ENCODE assay signal across 19 cellular contexts in the genomic region with DNA sequence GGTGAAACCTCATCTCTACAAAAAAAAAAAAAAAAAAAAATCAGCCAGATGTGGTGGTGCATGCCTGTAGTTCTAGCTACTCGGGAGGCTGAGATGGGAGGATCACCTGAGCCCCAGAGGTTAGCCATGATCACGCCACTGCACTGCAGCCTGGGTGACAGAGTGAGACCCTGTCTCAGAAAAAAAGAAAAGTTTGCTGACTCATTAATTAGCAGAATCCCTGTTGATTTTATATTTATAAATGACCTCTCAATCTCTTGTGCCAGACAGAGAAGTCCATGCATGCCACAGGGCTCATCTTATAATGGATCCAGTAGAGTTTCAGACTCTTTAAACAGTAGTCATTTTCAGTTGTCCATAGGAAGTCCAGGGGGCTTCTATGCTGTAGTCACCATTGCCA. TPM values are rescaled to one million over a fixed set of nuclear protein-coding genes. Genes with fewer than 3 reads are reported as not detected.
DNase-seq lines count a peak whose midpoint lies in the region; TF ChIP-seq lines count a peak whose summit lies in the region.
"Had no signal": no experiment of that assay in that cellular context is flagged by ENCODE, and none has a peak within 500 bp of the region (broad histone marks: within the 10 kb centered on the region; RNA-seq: fewer than 3 reads in every experiment).

No MANE protein-coding gene starts in this region.

- H3K4me3 ChIP-seq in A673 (ENCODE audit: low read depth, low read length, poor library complexity, severe bottlenecking) = no peak overlapping the region
- H3K4me3 ChIP-seq in SK-N-MC = no peak overlapping the region
- H3K4me3 ChIP-seq: BLaER1 treated with 17β-estradiol and CSF1 and Interleukin-3, amounts not matched to agents 10 nM and 100 nM; GM23338 had no signal

- H3K36me3 ChIP-seq in A673 (ENCODE audit: insufficient read depth, low read length, poor library complexity, severe bottlenecking) = peaks cover 98% of the 10 kb centered on the region
- H3K36me3 ChIP-seq in SK-N-MC (ENCODE audit: insufficient read depth, low read length) = peaks cover 95% of the 10 kb centered on the region
- H3K36me3 ChIP-seq: BE2C had no signal

- H3K9ac ChIP-seq in SK-N-MC (ENCODE audit: insufficient read length) = no peak overlapping the region
- H3K9ac ChIP-seq: BLaER1 treated with 17β-estradiol and CSF1 and Interleukin-3, amounts not matched to agents 10 nM and 100 nM had no signal

- TF ChIP-seq CTCF in A673 (conservative IDR thresholded peaks at IDR 0.05; ENCODE audit: low read depth, low read length) = no peak

- H3K9me3 ChIP-seq in A673 (ENCODE audit: low read depth, low read length, poor library complexity, severe bottlenecking) (no peaks in the 10 kb centered on the region), SK-N-MC (ENCODE audit: low read depth, low read length) (no peaks in the 10 kb centered on the region)
- H3K9me3 ChIP-seq: BE2C had no signal

- CTCF ChIA-PET in A673 (lab: Charles Lee) = no interaction called here

- POLR2A ChIA-PET in A673 (lab: Charles Lee; ENCODE audit: low non-redundant PET) = no interaction called here

- H3K27ac ChIP-seq in A673 (ENCODE audit: low read depth, low read length, poor library complexity, severe bottlenecking) (peak overlapping the region; percentile 37), SK-N-MC (peak overlapping the region; percentile 54; the same call in 1 of the 2 replicates)
- H3K27ac ChIP-seq: BLaER1 treated with 17β-estradiol and CSF1 and Interleukin-3, amounts not matched to agents 10 nM and 100 nM had no signal

- DNase-seq in A673 (ENCODE audit: low spot score) = no peak
- DNase-seq in SK-N-MC (ENCODE audit: low read depth, low spot score) = no peak
- no peak for DNase-seq in KG1 (lab: John Stamatoyannopoulos, UW)
- DNase-seq in DMS 273 (lab: John Stamatoyannopoulos, UW; ENCODE audit: unreplicated experiment) = no peak
- DNase-seq: ACHN; AML-193; BE2C; CD4-positive, alpha-beta T cell; CD8-positive, alpha-beta memory T cell; DMS53; DMS79 treated with DMSO at 0.1 percent for 48 hours; GF-D8; H9 had no signal

- BruUV-seq in A673 (replicated peaks; lab: Mats Ljungman, UMichigan) = no TSS peak

- H3K4me1 ChIP-seq in A673 (ENCODE audit: insufficient read depth, low read length, poor library complexity, severe bottlenecking) = peaks cover 8% of the 10 kb centered on the region

- intact Hi-C loops in A673 (cut with micrococcal nuclease; ENCODE audit: unreplicated experiment) = no loop called here

- no peaks in the 10 kb centered on the region for H3K27me3 ChIP-seq in A673 (replicated peaks; ENCODE audit: insufficient read depth, low read depth, low read length, poor library complexity)
- H3K27me3 ChIP-seq: BE2C; BLaER1 treated with 17β-estradiol and CSF1 and Interleukin-3, amounts not matched to agents 10 nM and 100 nM had no signal

RNA-seq across cellular contexts. Expression of a gene that starts 32.9 kb away (rescaled TPM):
- total RNA-seq in A673 (2021) = 154 and 155 TPM in 2 replicates

RNA-seq across cellular contexts. Expression of a gene that starts 35.6 kb away (rescaled TPM):
- total RNA-seq in A673 (2021) = 17.4 and 18.2 TPM in 2 replicates

RNA-seq across cellular contexts. Expression of a gene that starts 35.8 kb away (rescaled TPM):
- 9.0 and 9.6 TPM in 2 replicates for total RNA-seq in A673 (2021)

RNA-seq across cellular contexts. Expression of a gene that starts 59.7 kb away (rescaled TPM):
- total RNA-seq in A673 (2021) = not detected in 2 replicates
- total RNA-seq: A172; CD8-positive, alpha-beta memory T cell; Daoy; G401; GM23338; H4; H9 had no signal
